ENCODE assay signal across 13 cellular contexts in genomic region chr18:28147674-28148171, GRCh38. TPM values are rescaled to one million over a fixed set of nuclear protein-coding genes. Genes with fewer than 3 reads are reported as not detected.
A peak's percentile ranks its signal among the peaks of the same experiment; 100 is the strongest.
DNase-seq lines count a peak whose midpoint lies in the region; ATAC-seq and TF ChIP-seq lines count a peak whose summit lies in the region.
"Had no signal": no experiment of that assay in that cellular context is flagged by ENCODE, and none has a peak within 500 bp of the region (broad histone marks: within the 10 kb centered on the region; RNA-seq: fewer than 3 reads in every experiment).

No MANE protein-coding gene starts in this region.

- CTCF ChIA-PET in SK-N-SH (lab: Yijun Ruan, JAX) = no interaction called here
- CTCF ChIA-PET in CD4-positive, alpha-beta T cell (lab: Charles Lee) = no interaction called here

- no peaks in the 10 kb centered on the region for H3K4me1 Mint-ChIP-seq in CD4-positive, alpha-beta T cell (ENCODE audit: low read depth)

- no peak for TF ChIP-seq RAD21 in SK-N-SH (IDR thresholded peaks at IDR 0.05; ENCODE audit: low read length)

- H3K27ac Mint-ChIP-seq in CD4-positive, alpha-beta T cell = no peak overlapping the region
- H3K27ac Mint-ChIP-seq: type B pancreatic cell had no signal

- no peak overlapping the region for H3K4me3 Mint-ChIP-seq in CD4-positive, alpha-beta T cell
- H3K4me3 Mint-ChIP-seq: type B pancreatic cell had no signal

- peak overlapping the region in 1 of 2 experiments; percentile 25; a peak in 1 of 4 replicates for H3K27ac ChIP-seq in SK-N-SH (ENCODE audit: low read depth in 2 of 2, low read length in 1 of 2)
- H3K27ac ChIP-seq in CD4-positive, alpha-beta T cell (ENCODE audit: low read depth, low read length) = no peak overlapping the region

- no peak overlapping the region for H3K9ac ChIP-seq in SK-N-SH

- H3K4me3 ChIP-seq in SK-N-SH (ENCODE audit: low read depth in 2 of 2, low read length in 1 of 2) = no peak overlapping the region
- no peak overlapping the region for H3K4me3 ChIP-seq in skeletal muscle cell (ENCODE audit: low read depth, low read length)

- H3K36me3 ChIP-seq in SK-N-SH (replicated peaks in 1 of 2; ENCODE audit: control insufficient read depth in 1 of 2, insufficient read depth in 2 of 2, low read length in 1 of 2) = peaks cover 36 to 41% of the 10 kb centered on the region in 2 experiments

- WGBS in SK-N-SH (ENCODE audit: low lambda C conversion rate) = 61% methylated on average over 5 of the region's 5 CpGs

- H2AFZ ChIP-seq in SK-N-SH (ENCODE audit: low read depth) = no peak overlapping the region

- H3K4me1 ChIP-seq in SK-N-SH (ENCODE audit: control insufficient read depth in 1 of 2, insufficient read depth in 2 of 2, low read depth in 1 of 2, low read length in 1 of 2) = peaks cover 4 to 11% of the 10 kb centered on the region in 2 experiments

- peaks cover 100% of the 10 kb centered on the region for H3K79me2 ChIP-seq in SK-N-SH (ENCODE audit: insufficient read depth)

- ATAC-seq in SK-N-SH treated with all-trans-retinoic acid at 6 μM for 48 hours (no peak), GM19463 (IDR thresholded peaks at IDR 0.05; ENCODE audit: unreplicated experiment) (no peak)
- ATAC-seq in CD4-positive, alpha-beta T cell (ENCODE audit: poor library complexity) = no peak
- ATAC-seq: Panc1 had no signal

- H3K9me3 Mint-ChIP-seq in CD4-positive, alpha-beta T cell = no peaks in the 10 kb centered on the region
- H3K9me3 Mint-ChIP-seq: type B pancreatic cell had no signal

- intact Hi-C loops in CD4-positive, alpha-beta T cell (cut with DNase I, micrococcal nuclease) = no loop called here

- H3K36me3 Mint-ChIP-seq in CD4-positive, alpha-beta T cell (ENCODE audit: low read depth) = no peaks in the 10 kb centered on the region
- H3K36me3 Mint-ChIP-seq: type B pancreatic cell had no signal

- H3K27me3 Mint-ChIP-seq in CD4-positive, alpha-beta T cell = no peaks in the 10 kb centered on the region
- H3K27me3 Mint-ChIP-seq: type B pancreatic cell had no signal

- H3K9me3 ChIP-seq in SK-N-SH = no peaks in the 10 kb centered on the region
- H3K9me3 ChIP-seq in CD4-positive, alpha-beta T cell (ENCODE audit: control insufficient read depth, low read length) = no peaks in the 10 kb centered on the region

- peak overlapping the region; percentile 36 for H3K4me2 ChIP-seq in SK-N-SH

- H3F3A ChIP-seq in SK-N-SH (replicated peaks; ENCODE audit: insufficient read depth) = peaks cover 23% of the 10 kb centered on the region

- H3K27me3 ChIP-seq in SK-N-SH (ENCODE audit: insufficient read depth) = no peaks in the 10 kb centered on the region
- no peaks in the 10 kb centered on the region for H3K27me3 ChIP-seq in CD4-positive, alpha-beta T cell (ENCODE audit: control insufficient read depth, insufficient read depth, low read length)

- TF ChIP-seq EP300 in SK-N-SH (IDR thresholded peaks at IDR 0.05; ENCODE audit: borderline replicate concordance in 1 of 2, low read depth in 1 of 2, low read length in 1 of 2) = no peak

- POLR2A ChIA-PET in SK-N-SH (lab: Yijun Ruan, JAX) = no interaction called here
- POLR2A ChIA-PET in CD4-positive, alpha-beta T cell (lab: Charles Lee) = no interaction called here

- no peaks in the 10 kb centered on the region for H3K9me2 ChIP-seq in SK-N-SH

- peaks cover 71% of the 10 kb centered on the region for H4K20me1 ChIP-seq in SK-N-SH (ENCODE audit: insufficient read depth)

- no peak for DNase-seq in SK-N-SH
- peak; percentile 54 for DNase-seq in RPMI7951 (ENCODE audit: low read depth)
- DNase-seq in fibroblast of peridontal ligament (ENCODE audit: extremely low read depth) = peak; percentile 51
- DNase-seq in skeletal muscle cell (ENCODE audit: low read depth) = peak; percentile 69
- no peak for DNase-seq in NCI-H510A treated with DMSO at 0.1 percent for 48 hours (lab: John Stamatoyannopoulos, UW)
- DNase-seq in CD4-positive, alpha-beta T cell = no peak
- DNase-seq: ACHN, aorta, NCI-H1694 had no signal

- no peak for TF ChIP-seq CTCF in SK-N-SH (IDR thresholded peaks at IDR 0.05)
- no peak for TF ChIP-seq CTCF in CD4-positive, alpha-beta T cell (IDR thresholded peaks at IDR 0.05)

TF ChIP-seq in SK-N-SH, 30 proteins besides CTCF, POLR2A, EP300 and RAD21:
- TF ChIP-seq ZBTB33 (IDR thresholded peaks at IDR 0.05; ENCODE audit: borderline replicate concordance, low read depth) = no peak
- no peak for TF ChIP-seq IRF3 (IDR thresholded peaks at IDR 0.05; ENCODE audit: low read depth, low read length)
- no peak for TF ChIP-seq CHD2 (IDR thresholded peaks at IDR 0.05; ENCODE audit: low read length, partially characterized antibody)

TF ChIP-seq in SK-N-SH treated with all-trans-retinoic acid at 6 μM for 48 hours, 23 proteins besides CTCF, POLR2A, EP300 and RAD21 (continues in another document):
- TF ChIP-seq PPARA (CRISPR knock-in tag; IDR thresholded peaks at IDR 0.05; ENCODE audit: borderline replicate concordance) (no peak), CREB5 (CRISPR knock-in tag; IDR thresholded peaks at IDR 0.05; ENCODE audit: low read depth) (no peak), OSR1 (CRISPR knock-in tag; IDR thresholded peaks at IDR 0.05) (no peak), GLIS3 (CRISPR knock-in tag; IDR thresholded peaks at IDR 0.05) (no peak), ARNTL (CRISPR knock-in tag; IDR thresholded peaks at IDR 0.05; ENCODE audit: borderline replicate concordance, low read depth) (no peak), TCF4 (CRISPR knock-in tag; IDR thresholded peaks at IDR 0.05; ENCODE audit: borderline replicate concordance) (no peak), ZFP3 (CRISPR knock-in tag; IDR thresholded peaks at IDR 0.05) (no peak), ESRRG (CRISPR knock-in tag; IDR thresholded peaks at IDR 0.05) (no peak), CSDC2 (CRISPR knock-in tag; IDR thresholded peaks at IDR 0.05) (no peak), ZNF565 (CRISPR knock-in tag; conservative IDR thresholded peaks at IDR 0.05; ENCODE audit: low read depth) (no peak), BACH2 (CRISPR knock-in tag; IDR thresholded peaks at IDR 0.05; ENCODE audit: borderline replicate concordance) (no peak), PATZ1 (CRISPR knock-in tag; IDR thresholded peaks at IDR 0.05; ENCODE audit: borderline replicate concordance) (no peak), ZNF8 (CRISPR knock-in tag; IDR thresholded peaks at IDR 0.05) (no peak), CSRNP3 (CRISPR knock-in tag; IDR thresholded peaks at IDR 0.05) (no peak), POU6F1 (CRISPR knock-in tag; IDR thresholded peaks at IDR 0.05; ENCODE audit: borderline replicate concordance, low read depth) (no peak), ZFP30 (CRISPR knock-in tag; IDR thresholded peaks at IDR 0.05) (no peak)

RNA-seq across cellular contexts. Expression of gene CDH2, which starts 29.2 kb away (rescaled TPM):
- 146 and 186 TPM in 2 replicates for polyA plus RNA-seq in SK-N-SH (2012; rRNA removed)
- polyA plus RNA-seq in SK-N-SH (2012; cell fraction: cytosol; rRNA removed) = 189 and 223 TPM in 2 replicates
- 62.9 and 131 TPM in 2 replicates for polyA plus RNA-seq in SK-N-SH (2012; cell fraction: nucleus; rRNA removed)
- 35.8 and 43.7 TPM in 2 replicates for total RNA-seq in RPMI7951 (2014; rRNA removed; shearing (Covaris generic))
- not detected for total RNA-seq in CD4-positive, alpha-beta T cell

Comparison
In these comparisons a context has a peak if more than half of its experiments do, and no peak if none do; other contexts are left out.
1. DNase-seq: peak in RPMI7951 (single experiment), fibroblast of peridontal ligament (single experiment) and skeletal muscle cell (single experiment); none in SK-N-SH (single experiment), NCI-H510A treated with DMSO at 0.1 percent for 48 hours (single experiment) and CD4-positive, alpha-beta T cell (0 of 10).
2. RNA of gene CDH2, which starts 29.2 kb away (total RNA-seq): 35.8 to 43.7 TPM in RPMI7951; not detected in CD4-positive, alpha-beta T cell; every median in the first group is over 10 times any median in the second.